In genomic region chr3:98521897-98522537, GRCh38 we compare ENCODE assay signal across 1 cellular context.
TF ChIP-seq lines count a peak whose summit lies in the region.

No MANE protein-coding gene starts in this region.

TF ChIP-seq in GM23338, 12 proteins besides CTCF, POLR2A, EP300 and RAD21 (continued from another document):
- TF ChIP-seq, protein P1, sequence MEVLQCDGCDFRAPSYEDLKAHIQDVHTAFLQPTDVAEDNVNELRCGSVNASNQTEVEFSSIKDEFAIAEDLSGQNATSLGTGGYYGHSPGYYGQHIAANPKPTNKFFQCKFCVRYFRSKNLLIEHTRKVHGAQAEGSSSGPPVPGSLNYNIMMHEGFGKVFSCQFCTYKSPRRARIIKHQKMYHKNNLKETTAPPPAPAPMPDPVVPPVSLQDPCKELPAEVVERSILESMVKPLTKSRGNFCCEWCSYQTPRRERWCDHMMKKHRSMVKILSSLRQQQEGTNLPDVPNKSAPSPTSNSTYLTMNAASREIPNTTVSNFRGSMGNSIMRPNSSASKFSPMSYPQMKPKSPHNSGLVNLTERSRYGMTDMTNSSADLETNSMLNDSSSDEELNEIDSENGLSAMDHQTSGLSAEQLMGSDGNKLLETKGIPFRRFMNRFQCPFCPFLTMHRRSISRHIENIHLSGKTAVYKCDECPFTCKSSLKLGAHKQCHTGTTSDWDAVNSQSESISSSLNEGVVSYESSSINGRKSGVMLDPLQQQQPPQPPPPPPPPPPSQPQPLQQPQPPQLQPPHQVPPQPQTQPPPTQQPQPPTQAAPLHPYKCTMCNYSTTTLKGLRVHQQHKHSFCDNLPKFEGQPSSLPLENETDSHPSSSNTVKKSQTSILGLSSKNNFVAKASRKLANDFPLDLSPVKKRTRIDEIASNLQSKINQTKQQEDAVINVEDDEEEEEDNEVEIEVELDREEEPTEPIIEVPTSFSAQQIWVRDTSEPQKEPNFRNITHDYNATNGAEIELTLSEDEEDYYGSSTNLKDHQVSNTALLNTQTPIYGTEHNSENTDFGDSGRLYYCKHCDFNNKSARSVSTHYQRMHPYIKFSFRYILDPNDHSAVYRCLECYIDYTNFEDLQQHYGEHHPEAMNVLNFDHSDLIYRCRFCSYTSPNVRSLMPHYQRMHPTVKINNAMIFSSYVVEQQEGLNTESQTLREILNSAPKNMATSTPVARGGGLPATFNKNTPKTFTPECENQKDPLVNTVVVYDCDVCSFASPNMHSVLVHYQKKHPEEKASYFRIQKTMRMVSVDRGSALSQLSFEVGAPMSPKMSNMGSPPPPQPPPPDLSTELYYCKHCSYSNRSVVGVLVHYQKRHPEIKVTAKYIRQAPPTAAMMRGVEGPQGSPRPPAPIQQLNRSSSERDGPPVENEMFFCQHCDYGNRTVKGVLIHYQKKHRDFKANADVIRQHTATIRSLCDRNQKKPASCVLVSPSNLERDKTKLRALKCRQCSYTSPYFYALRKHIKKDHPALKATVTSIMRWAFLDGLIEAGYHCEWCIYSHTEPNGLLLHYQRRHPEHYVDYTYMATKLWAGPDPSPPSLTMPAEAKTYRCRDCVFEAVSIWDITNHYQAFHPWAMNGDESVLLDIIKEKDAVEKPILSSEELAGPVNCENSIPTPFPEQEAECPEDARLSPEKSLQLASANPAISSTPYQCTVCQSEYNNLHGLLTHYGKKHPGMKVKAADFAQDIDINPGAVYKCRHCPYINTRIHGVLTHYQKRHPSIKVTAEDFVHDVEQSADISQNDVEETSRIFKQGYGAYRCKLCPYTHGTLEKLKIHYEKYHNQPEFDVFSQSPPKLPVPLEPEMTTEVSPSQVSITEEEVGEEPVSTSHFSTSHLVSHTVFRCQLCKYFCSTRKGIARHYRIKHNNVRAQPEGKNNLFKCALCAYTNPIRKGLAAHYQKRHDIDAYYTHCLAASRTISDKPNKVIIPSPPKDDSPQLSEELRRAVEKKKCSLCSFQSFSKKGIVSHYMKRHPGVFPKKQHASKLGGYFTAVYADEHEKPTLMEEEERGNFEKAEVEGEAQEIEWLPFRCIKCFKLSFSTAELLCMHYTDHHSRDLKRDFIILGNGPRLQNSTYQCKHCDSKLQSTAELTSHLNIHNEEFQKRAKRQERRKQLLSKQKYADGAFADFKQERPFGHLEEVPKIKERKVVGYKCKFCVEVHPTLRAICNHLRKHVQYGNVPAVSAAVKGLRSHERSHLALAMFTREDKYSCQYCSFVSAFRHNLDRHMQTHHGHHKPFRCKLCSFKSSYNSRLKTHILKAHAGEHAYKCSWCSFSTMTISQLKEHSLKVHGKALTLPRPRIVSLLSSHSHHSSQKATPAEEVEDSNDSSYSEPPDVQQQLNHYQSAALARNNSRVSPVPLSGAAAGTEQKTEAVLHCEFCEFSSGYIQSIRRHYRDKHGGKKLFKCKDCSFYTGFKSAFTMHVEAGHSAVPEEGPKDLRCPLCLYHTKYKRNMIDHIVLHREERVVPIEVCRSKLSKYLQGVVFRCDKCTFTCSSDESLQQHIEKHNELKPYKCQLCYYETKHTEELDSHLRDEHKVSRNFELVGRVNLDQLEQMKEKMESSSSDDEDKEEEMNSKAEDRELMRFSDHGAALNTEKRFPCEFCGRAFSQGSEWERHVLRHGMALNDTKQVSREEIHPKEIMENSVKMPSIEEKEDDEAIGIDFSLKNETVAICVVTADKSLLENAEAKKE (CRISPR knock-in tag; IDR thresholded peaks at IDR 0.05) = no peak
- TF ChIP-seq ZNF331 (CRISPR knock-in tag; IDR thresholded peaks at IDR 0.05; ENCODE audit: low read depth) (no peak), NANOG (IDR thresholded peaks at IDR 0.05; ENCODE audit: borderline replicate concordance) (no peak)
